ENCODE assay signal across 10 cellular contexts in genomic region chr14:21219561-21220111, GRCh38. TPM values are rescaled to one million over a fixed set of nuclear protein-coding genes. Genes with fewer than 3 reads are reported as not detected.
DNase-seq lines count a peak whose midpoint lies in the region; ATAC-seq, FAIRE-seq and TF ChIP-seq lines count a peak whose summit lies in the region.
"Had no signal": no experiment of that assay in that cellular context is flagged by ENCODE, and none has a peak within 500 bp of the region (broad histone marks: within the 10 kb centered on the region; RNA-seq: fewer than 3 reads in every experiment).

No MANE protein-coding gene starts in this region.

- no peak for ATAC-seq in K562
- no peak for ATAC-seq in GM21390 (IDR thresholded peaks at IDR 0.05; ENCODE audit: unreplicated experiment)
- no peak for ATAC-seq in gastroesophageal sphincter
- ATAC-seq in HG02981 (IDR thresholded peaks at IDR 0.05; ENCODE audit: unreplicated experiment): no peak

- peaks cover 51 to 84% of the 10 kb centered on the region in 2 donors for H3K36me3 Mint-ChIP-seq in CD4-positive, alpha-beta memory T cell
- peaks cover 85% of the 10 kb centered on the region for H3K36me3 Mint-ChIP-seq in nephron (ENCODE audit: low read depth)

- peaks cover 95% of the 10 kb centered on the region for H3K79me2 ChIP-seq in K562 (ENCODE audit: control insufficient read depth, insufficient read depth, low read length)

- H3K4me1 ChIP-seq in CD4-positive, alpha-beta memory T cell (ENCODE audit: insufficient read depth, low read length): peaks cover 100% of the 10 kb centered on the region
- H3K4me1 ChIP-seq in K562 (replicated peaks in 1 of 2; ENCODE audit: control insufficient read depth in 2 of 2, insufficient read depth in 2 of 2, low read length in 2 of 2) (peaks cover 0 to 2% of the 10 kb centered on the region in 2 experiments; a peak in 1 of 5 replicates), gastroesophageal sphincter (peaks cover 0 to 87% (median 2%) of the 10 kb centered on the region in 3 donors)

- no peaks in the 10 kb centered on the region for H3K27me3 Mint-ChIP-seq in CD4-positive, alpha-beta memory T cell
- no peaks in the 10 kb centered on the region for H3K27me3 Mint-ChIP-seq in nephron (ENCODE audit: low read depth)

- BruUV-seq in K562 (replicated peaks; lab: Mats Ljungman, UMichigan): TSS peak; percentile 13

- TF ChIP-seq POLR2A in K562 (conservative IDR thresholded peaks at IDR 0.05): no peak
- no peak for TF ChIP-seq POLR2A in gastroesophageal sphincter (IDR thresholded peaks at IDR 0.05)

- intact Hi-C loops in CD4-positive, alpha-beta memory T cell (cut with micrococcal nuclease): loop anchor here (10.0 kb wide), 1 partner anchor 45 kb away; the partner anchor contains the start of gene HNRNPC
- intact Hi-C loops in K562 (cut with micrococcal nuclease): no loop called here

- WGBS in K562 (ENCODE audit: insufficient coverage, low coverage, missing lambda C conversion rate): 67% methylated on average over 4 of the region's 4 CpGs
- WGBS in gastroesophageal sphincter (ENCODE audit: low coverage in 1 of 2), 2 donors: 53 to 63% methylated on average over 4 of the region's 4 CpGs

- CTCF ChIA-PET in CD4-positive, alpha-beta memory T cell (lab: Charles Lee; ENCODE audit: partially characterized antibody): interaction anchor here (1.1 kb wide), 1 partner anchor 14 kb away, joined by 3 read pairs; no protein-coding TSS in a partner anchor
- CTCF ChIA-PET in HEK293T (lab: Yijun Ruan, JAX) (no interaction called here), K562 (lab: Yijun Ruan, JAX; ENCODE audit: low intra/inter-chr PET ratio) (no interaction called here)

- H3K4me3 ChIP-seq in CD4-positive, alpha-beta memory T cell (ENCODE audit: low read length in 2 of 2): no peak overlapping the region
- no peak overlapping the region for H3K4me3 ChIP-seq in K562
- H3K4me3 ChIP-seq in gastroesophageal sphincter: no peak overlapping the region
- H3K4me3 ChIP-seq: spleen had no signal

- H3K4me1 Mint-ChIP-seq in CD4-positive, alpha-beta memory T cell: peaks cover 53 to 91% (median 70%) of the 10 kb centered on the region in 4 donors
- H3K4me1 Mint-ChIP-seq in nephron: peaks cover 9% of the 10 kb centered on the region

- no peaks in the 10 kb centered on the region for H3K27me3 ChIP-seq in CD4-positive, alpha-beta memory T cell (ENCODE audit: insufficient read depth, low read length)
- no peaks in the 10 kb centered on the region for H3K27me3 ChIP-seq in K562 (ENCODE audit: control insufficient read depth in 2 of 2, insufficient read depth in 2 of 2, low read length in 2 of 2)
- H3K27me3 ChIP-seq in gastroesophageal sphincter: no peaks in the 10 kb centered on the region
- H3K27me3 ChIP-seq: spleen had no signal

- peak overlapping the region; percentile 45 to 87 (median 79) for H3K27ac Mint-ChIP-seq in CD4-positive, alpha-beta memory T cell
- peak overlapping the region in 2 of 3 experiments; percentile 4 to 30 for H3K27ac Mint-ChIP-seq in nephron

- no peaks in the 10 kb centered on the region for H3K9me3 Mint-ChIP-seq in CD4-positive, alpha-beta memory T cell
- no peaks in the 10 kb centered on the region for H3K9me3 Mint-ChIP-seq in nephron

- H3K9me3 ChIP-seq in CD4-positive, alpha-beta memory T cell (ENCODE audit: control insufficient read depth in 1 of 2, low read length in 2 of 2): no peaks in the 10 kb centered on the region
- H3K9me3 ChIP-seq in K562 (replicated peaks; ENCODE audit: control insufficient read depth, insufficient read depth, low read depth, low read length) (no peaks in the 10 kb centered on the region), gastroesophageal sphincter (no peaks in the 10 kb centered on the region)
- H3K9me3 ChIP-seq: spleen had no signal

- no peak overlapping the region for H3K27ac ChIP-seq in CD4-positive, alpha-beta memory T cell (ENCODE audit: low read depth, low read length)
- H3K27ac ChIP-seq in K562 (ENCODE audit: extremely low read depth, low read depth, low read length) (no peak overlapping the region), gastroesophageal sphincter (no peak overlapping the region)

- FAIRE-seq in K562 (lab: Jason Lieb, UNC): no peak

- POLR2A ChIA-PET in CD4-positive, alpha-beta memory T cell (lab: Charles Lee; ENCODE audit: partially characterized antibody): interaction anchor here (0.8 to 2.7 kb wide), 2 partner anchors 12 to 50 kb away, joined by 3 to 16 read pairs; no protein-coding TSS in a partner anchor
- POLR2A ChIA-PET in HEK293T (lab: Yijun Ruan, JAX) (no interaction called here), K562 (lab: Yijun Ruan, JAX) (interaction anchor here (1.2 to 1.9 kb wide), 2 partner anchors 9 to 12 kb away, joined by 3 to 5 read pairs; no protein-coding TSS in a partner anchor)

- no peak overlapping the region for H3K4me2 ChIP-seq in K562 (ENCODE audit: insufficient read depth, low read length)

- H3K9me1 ChIP-seq in K562 (ENCODE audit: control insufficient read depth, insufficient read depth, low read length): no peaks in the 10 kb centered on the region

- in situ Hi-C loops in K562 (cut with MboI): no loop called here

- TF ChIP-seq CTCF in K562 (IDR thresholded peaks at IDR 0.05 in 2 of 3, conservative IDR thresholded peaks at IDR 0.05 in 1 of 3; ENCODE audit: insufficient read depth in 2 of 3, low read depth in 1 of 3, low read length in 3 of 3) (no peak), nephron (IDR thresholded peaks at IDR 0.05; ENCODE audit: unreplicated experiment in 3 of 3) (no peak), gastroesophageal sphincter (IDR thresholded peaks at IDR 0.05) (no peak)

- TF ChIP-seq EP300 in K562 (IDR thresholded peaks at IDR 0.05; ENCODE audit: low read length) (no peak), gastroesophageal sphincter (IDR thresholded peaks at IDR 0.05) (no peak)

- DNase-seq in CD4-positive, alpha-beta memory T cell: no peak
- DNase-seq in HEK293T (ENCODE audit: extremely low spot score) (no peak), K562 (ENCODE audit: extremely low read depth in 1 of 4, low spot score in 3 of 4) (no peak)
- DNase-seq: anterior cingulate cortex, SIG-M5, spleen had no signal

- peaks cover 31% of the 10 kb centered on the region for H4K20me1 ChIP-seq in K562 (replicated peaks; ENCODE audit: control insufficient read depth, insufficient read depth, low read length)

- no peak for TF ChIP-seq RAD21 in K562 (CRISPR knock-in tag; conservative IDR thresholded peaks at IDR 0.05 in 1 of 2, IDR thresholded peaks at IDR 0.05 in 1 of 2)

- H3K36me3 ChIP-seq in CD4-positive, alpha-beta memory T cell (ENCODE audit: insufficient read depth, low read length): peaks cover 54% of the 10 kb centered on the region
- peaks cover 97% of the 10 kb centered on the region for H3K36me3 ChIP-seq in K562 (ENCODE audit: control insufficient read depth, insufficient read depth, low read length)
- peaks cover 3 to 63% of the 10 kb centered on the region in 2 donors for H3K36me3 ChIP-seq in gastroesophageal sphincter

- no peak overlapping the region for H3K9ac ChIP-seq in K562 (ENCODE audit: insufficient read depth in 1 of 2, low read depth in 2 of 2, low read length in 2 of 2)

- peak overlapping the region in 4 of 8 donors; percentile 13 to 45 (median 28) for H3K4me3 Mint-ChIP-seq in CD4-positive, alpha-beta memory T cell
- no peak overlapping the region for H3K4me3 Mint-ChIP-seq in nephron

- no peak overlapping the region for H2AFZ ChIP-seq in K562 (ENCODE audit: low read depth, low read length)

TF ChIP-seq in HEK293T, 16 proteins besides CTCF, POLR2A, EP300 and RAD21 (continues in another document):
- no peak for TF ChIP-seq LEF1 (IDR thresholded peaks at IDR 0.05; ENCODE audit: borderline replicate concordance)

TF ChIP-seq in K562, 482 proteins besides CTCF, POLR2A, EP300 and RAD21 (continues in another document):
- TF ChIP-seq XRCC4 (IDR thresholded peaks at IDR 0.05; ENCODE audit: extremely low read depth, insufficient read depth, insufficient read length): no peak

RNA-seq across cellular contexts. Expression of gene HNRNPC, which starts 49.6 kb away (rescaled TPM):
- total RNA-seq in CD4-positive, alpha-beta memory T cell: 100 to 1,000 TPM; 538 to 539 TPM
- polyA plus RNA-seq in CD4-positive, alpha-beta memory T cell: 1,000 to 10,000 TPM in 1 of 2 donors, 100 to 1,000 TPM in 1; 705 to 1,178 TPM
- total RNA-seq in K562 (2011; cell fraction: chromatin; rRNA removed; ENCODE audit: low replicate concordance): 279 and 404 TPM in 2 replicates
- 241 and 299 TPM in 2 replicates for total RNA-seq in K562 (2011; cell fraction: nucleolus; rRNA removed)
- total RNA-seq in K562 (2011; cell fraction: nucleoplasm; rRNA removed): 371 and 436 TPM in 2 replicates
- total RNA-seq in K562 (2014; rRNA removed): 957 and 1,143 TPM in 2 replicates
- 1,233 and 1,451 TPM in 2 replicates for total RNA-seq in K562 (2014; rRNA removed; fragmentation: Illumina TruSeq; extraction: Trizol)
- 1,173 and 1,191 TPM in 2 replicates for total RNA-seq in K562 (2015; rRNA removed; fragmentation: Illumina TruSeq; extraction: Trizol)
- 795 and 814 TPM in 2 replicates for total RNA-seq in K562 (2021)
- polyA plus RNA-seq in K562 (2011; rRNA removed): 1,168 and 1,525 TPM in 2 replicates
- polyA plus RNA-seq in K562 (2011; cell fraction: cytosol; rRNA removed): 443 and 790 TPM in 2 replicates
- 357 and 429 TPM in 2 replicates for polyA plus RNA-seq in K562 (2011; cell fraction: nucleus; rRNA removed)
- polyA plus RNA-seq in K562 (2012): 753 and 1,086 TPM in 2 replicates
- 1,403 and 1,557 TPM in 2 replicates for polyA plus RNA-seq in K562 (2014; fragmentation: Illumina TruSeq; extraction: Trizol)
- 1,000 to 10,000 TPM in 1 of 2 experiments, 100 to 1,000 TPM in 1; 679 to 1,238 TPM for polyA plus RNA-seq in K562 (2014; fragmentation: Nextera tagmentation; extraction: Ambion mirVana)
- polyA plus RNA-seq in K562 (2014; rRNA removed): 1,109 and 1,156 TPM in 2 replicates
- polyA minus RNA-seq in K562 (2011; rRNA and poly(A)+ RNA removed): 947 and 1,115 TPM in 2 replicates
- polyA minus RNA-seq in K562 (2011; cell fraction: cytosol; rRNA and poly(A)+ RNA removed): 289 and 374 TPM in 2 replicates
- 200 and 293 TPM in 2 replicates for polyA minus RNA-seq in K562 (2011; cell fraction: nucleus; rRNA and poly(A)+ RNA removed)
- 100 to 1,000 TPM; 356 to 544 (median 505) TPM for total RNA-seq in gastroesophageal sphincter
